In the genomic region with DNA sequence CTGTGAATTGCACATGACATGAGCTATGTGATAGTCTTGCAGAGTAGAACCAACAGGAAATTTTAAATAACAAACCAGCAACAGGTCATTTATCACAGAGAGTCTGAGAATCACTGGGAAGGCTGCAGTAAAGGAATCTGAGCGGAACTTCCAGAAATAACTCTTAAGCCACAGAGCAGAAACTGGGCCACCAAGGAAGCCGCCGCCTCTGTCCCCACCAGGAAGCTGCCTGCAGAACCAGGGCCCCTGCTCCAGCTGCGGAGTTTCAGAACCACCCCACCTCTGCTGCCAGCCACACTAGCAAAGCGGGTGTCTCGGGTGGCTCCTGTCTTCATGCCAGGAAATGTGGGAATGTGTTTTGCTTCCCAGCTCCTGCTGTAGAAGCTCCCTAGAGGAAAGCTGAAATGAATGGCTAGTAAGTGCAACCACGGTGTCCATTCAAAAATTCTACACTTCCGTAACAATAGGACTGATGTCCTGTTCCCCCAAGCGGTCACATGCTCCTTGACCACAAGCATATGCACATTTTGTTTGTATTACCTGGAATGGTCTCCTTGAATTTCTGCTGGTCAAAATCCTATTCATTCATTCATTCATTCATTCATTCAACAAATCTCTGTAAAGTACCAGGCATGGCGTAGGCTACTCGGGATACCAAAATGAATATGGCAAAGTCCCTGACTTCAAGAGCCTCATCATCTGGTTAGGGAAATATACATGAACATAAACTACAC, we compare ENCODE assay signal across 28 cellular contexts. TPM values are rescaled to one million over a fixed set of nuclear protein-coding genes. Genes with fewer than 3 reads are reported as not detected.
A peak's percentile ranks its signal among the peaks of the same experiment; 100 is the strongest.
DNase-seq lines count a peak whose midpoint lies in the region; ATAC-seq and TF ChIP-seq lines count a peak whose summit lies in the region.
"Had no signal": no experiment of that assay in that cellular context is flagged by ENCODE, and none has a peak within 500 bp of the region (broad histone marks: within the 10 kb centered on the region; RNA-seq: fewer than 3 reads in every experiment).

No MANE protein-coding gene starts in this region.

- H3K4me1 ChIP-seq in GM23338 (ENCODE audit: insufficient read depth) = no peaks in the 10 kb centered on the region; the same call in 1 of the 2 replicates
- H3K4me1 ChIP-seq in PC-9 (replicated peaks; ENCODE audit: insufficient read depth) = peaks cover 37% of the 10 kb centered on the region

- no peak overlapping the region for H3K4me3 ChIP-seq in GM23338
- no peak overlapping the region for H3K4me3 ChIP-seq in PC-9

- no peak overlapping the region for H3K27ac Mint-ChIP-seq in GM23338
- peak overlapping the region; percentile 45 for H3K27ac Mint-ChIP-seq in nephron progenitor cell
- H3K27ac Mint-ChIP-seq: CD4-positive, alpha-beta memory T cell; mesothelial cell of epicardium had no signal

- no peaks in the 10 kb centered on the region for H3K9me3 Mint-ChIP-seq in GM23338
- H3K9me3 Mint-ChIP-seq in nephron progenitor cell = no peaks in the 10 kb centered on the region
- H3K9me3 Mint-ChIP-seq: CD4-positive, alpha-beta memory T cell; H9; mesothelial cell of epicardium had no signal

- H3K27me3 Mint-ChIP-seq in GM23338 (ENCODE audit: insufficient read depth, low read depth, poor library complexity) (peaks cover 6% of the 10 kb centered on the region), nephron progenitor cell (ENCODE audit: low read depth, poor library complexity) (peaks cover 8% of the 10 kb centered on the region)

- no peaks in the 10 kb centered on the region for H3K9me3 ChIP-seq in PC-9 (ENCODE audit: insufficient read depth, low read depth)

- H3K9me2 ChIP-seq in GM23338 (ENCODE audit: insufficient read depth) = no peaks in the 10 kb centered on the region
- H3K9me2 ChIP-seq in PC-9 (ENCODE audit: insufficient read depth) = no peaks in the 10 kb centered on the region

- ATAC-seq in GM23338 (no peak), GM21529 (IDR thresholded peaks at IDR 0.05; ENCODE audit: unreplicated experiment) (no peak)
- ATAC-seq: foreskin keratinocyte, left colon had no signal

- DNase-seq in GM23338 (ENCODE audit: low spot score) (peak; percentile 15), PC-9 (no peak), fibroblast of peridontal ligament (ENCODE audit: extremely low read depth) (peak; percentile 31), nephron progenitor cell (no peak), cerebellar nuclear complex (lab: John Stamatoyannopoulos, UW) (no peak), NCI-H524 (lab: John Stamatoyannopoulos, UW) (no peak)
- DNase-seq: activated CD4-positive, alpha-beta T cell treated with anti-CD3 and anti-CD28 coated beads, Interleukin-2, amount 50 U/mL, for 48 hours; activated CD4-positive, CD25-positive, alpha-beta regulatory T cell; activated CD8-positive, alpha-beta memory T cell treated with anti-CD3 and anti-CD28 coated beads, Interleukin-2, amount 50 U/mL, for 4 hours; activated naive CD4-positive, alpha-beta T cell treated with anti-CD3 and anti-CD28 coated beads, Interleukin-2, amount 50 U/mL, for 16 hours; CD4-positive, alpha-beta memory T cell; cortex of kidney; foreskin keratinocyte; H9; Kasumi-1; left colon; naive B cell; NCI-H1048; NCI-H1694 treated with DMSO at 0.1 percent for 48 hours; NCI-H510A; occipital lobe; SHP77 treated with DMSO at 0.1 percent for 48 hours; stimulated activated CD4-positive, alpha-beta T cell treated with anti-CD3 and anti-CD28 coated beads, Interleukin-15, amount 100 ng/mL, for 24 hours; stimulated activated naive CD4-positive, alpha-beta T cell; SW 1271; T1000 had no signal

- TF ChIP-seq CTCF in GM23338 (conservative IDR thresholded peaks at IDR 0.05; ENCODE audit: low read depth in 2 of 2) = no peak
- TF ChIP-seq CTCF in PC-9 (conservative IDR thresholded peaks at IDR 0.05) = no peak
- TF ChIP-seq CTCF in nephron progenitor cell (IDR thresholded peaks at IDR 0.05) = no peak

- H2AFZ ChIP-seq in GM23338 (no peak overlapping the region; the same call in 1 of the 2 replicates), PC-9 (no peak overlapping the region)

- H3K27me3 ChIP-seq in GM23338 (ENCODE audit: insufficient read depth) = no peaks in the 10 kb centered on the region
- no peaks in the 10 kb centered on the region for H3K27me3 ChIP-seq in PC-9 (ENCODE audit: insufficient read depth, low read depth)
- H3K27me3 ChIP-seq: foreskin keratinocyte had no signal

- H3K27ac ChIP-seq in GM23338 (ENCODE audit: low read depth) = no peak overlapping the region
- H3K27ac ChIP-seq in PC-9 = peak overlapping the region; percentile 95
- H3K27ac ChIP-seq: foreskin keratinocyte had no signal

- H3F3A ChIP-seq in GM23338 (replicated peaks; ENCODE audit: low read depth) = no peaks in the 10 kb centered on the region
- peaks cover 38% of the 10 kb centered on the region for H3F3A ChIP-seq in PC-9 (ENCODE audit: insufficient read depth, low read depth)

- no peak overlapping the region; the same call in 1 of the 2 replicates for H3K4me2 ChIP-seq in GM23338
- H3K4me2 ChIP-seq in PC-9 = peak overlapping the region; percentile 55; the same call in 1 of the 2 replicates

- BruUV-seq in PC-9 (replicated peaks; lab: Mats Ljungman, UMichigan) = no TSS peak

- H3K4me3 Mint-ChIP-seq in GM23338 (no peak overlapping the region), nephron progenitor cell (no peak overlapping the region)
- H3K4me3 Mint-ChIP-seq: CD4-positive, alpha-beta memory T cell; H9; mesothelial cell of epicardium; naive B cell had no signal

- POLR2A ChIA-PET in PC-9 (lab: Charles Lee; ENCODE audit: unreplicated experiment) = no interaction called here

- H3K36me3 ChIP-seq in GM23338 (ENCODE audit: insufficient read depth) (no peaks in the 10 kb centered on the region), PC-9 (ENCODE audit: low read depth) (no peaks in the 10 kb centered on the region)

- CTCF ChIA-PET in PC-9 (lab: Charles Lee) = no interaction called here

- no peaks in the 10 kb centered on the region for H4K20me1 ChIP-seq in GM23338 (replicated peaks; ENCODE audit: insufficient read depth)
- no peaks in the 10 kb centered on the region for H4K20me1 ChIP-seq in PC-9 (ENCODE audit: insufficient read depth)

- H3K79me2 ChIP-seq in GM23338 (replicated peaks; ENCODE audit: insufficient read depth) (no peaks in the 10 kb centered on the region), PC-9 (ENCODE audit: low read depth) (peaks cover 8% of the 10 kb centered on the region; the same call in 1 of the 2 replicates)

- peaks cover 9% of the 10 kb centered on the region for H3K4me1 Mint-ChIP-seq in GM23338
- H3K4me1 Mint-ChIP-seq in nephron progenitor cell = peaks cover 38% of the 10 kb centered on the region
- H3K4me1 Mint-ChIP-seq: CD4-positive, alpha-beta memory T cell; naive B cell had no signal

- intact Hi-C loops in PC-9 (cut with micrococcal nuclease; ENCODE audit: unreplicated experiment) = no loop called here

- H3K36me3 Mint-ChIP-seq in GM23338 (ENCODE audit: low read depth) (no peaks in the 10 kb centered on the region), nephron progenitor cell (ENCODE audit: low read depth) (no peaks in the 10 kb centered on the region)
- H3K36me3 Mint-ChIP-seq: CD4-positive, alpha-beta memory T cell; mesothelial cell of epicardium; naive B cell had no signal

RNA-seq across cellular contexts. Expression of a gene that starts 7.7 kb away (rescaled TPM):
- total RNA-seq in GM23338 (2014; rRNA removed; shearing (Covaris generic)) = 5.7 and 8.3 TPM in 2 replicates
- polyA plus RNA-seq in GM23338 (2016; fragmentation: Nextera tagmentation; extraction: Ambion mirVana) = 0.94 TPM in 2 replicates
- total RNA-seq in PC-9 (2021) = 117 and 142 TPM in 2 replicates

RNA-seq across cellular contexts. Expression of a gene that starts 38.6 kb away (rescaled TPM):
- total RNA-seq in GM23338 (2014; rRNA removed; shearing (Covaris generic)) = 17.4 and 17.9 TPM in 2 replicates
- 19.3 and 21.7 TPM in 2 replicates for polyA plus RNA-seq in GM23338 (2016; fragmentation: Nextera tagmentation; extraction: Ambion mirVana)
- total RNA-seq in PC-9 (2021) = 26.9 and 30.7 TPM in 2 replicates

Comparison
In these comparisons a context has a peak if more than half of its experiments do, and no peak if none do; other contexts are left out.
1. DNase-seq: peak in GM23338 (single experiment) and fibroblast of peridontal ligament (single experiment); none in PC-9 (0 of 2), nephron progenitor cell (single experiment), cerebellar nuclear complex (0 of 2) and NCI-H524 (0 of 2).
2. RNA of a gene that starts 7.7 kb away (total RNA-seq): 117 to 142 TPM in PC-9; 5.7 to 8.3 TPM in GM23338; every median in the first group is over 10 times any median in the second.